21 cellular contexts compared by ENCODE assay signal in genomic region chr11:88629496-88629895, GRCh38.
"Had no signal": no experiment of that assay in that cellular context is flagged by ENCODE, and none has a peak within 500 bp of the region (broad histone marks: within the 10 kb centered on the region; RNA-seq: fewer than 3 reads in every experiment).

No MANE protein-coding gene starts in this region.

- H3K27me3 ChIP-seq: ascending aorta, esophagus squamous epithelium, left lung, right atrium auricular region, tibial artery, vagina had no signal

- H3K36me3 ChIP-seq: ascending aorta, esophagus squamous epithelium, left lung, right atrium auricular region, tibial artery, vagina, WERI-Rb-1 had no signal

- H3K4me1 ChIP-seq: esophagus squamous epithelium, left lung, right atrium auricular region, tibial artery, vagina had no signal

- DNase-seq: activated CD4-positive, alpha-beta T cell treated with anti-CD3 and anti-CD28 coated beads for 1 hour; activated CD8-positive, alpha-beta memory T cell treated with anti-CD3 and anti-CD28 coated beads for 24 hours; activated CD8-positive, alpha-beta memory T cell treated with anti-CD3 and anti-CD28 coated beads, Interleukin-2, amount 50 U/mL, for 48 hours; activated effector memory CD4-positive, alpha-beta T cell treated with Interleukin-2 at 50 U/mL for 16 hours; activated naive CD4-positive, alpha-beta T cell treated with anti-CD3 and anti-CD28 coated beads, Interleukin-2, amount 50 U/mL, for 16 hours; activated T-cell treated with anti-CD3 and anti-CD28 coated beads, Interleukin-2, amount 50 U/mL, for 48 hours; dermis blood vessel endothelial cell; effector memory CD4-positive, alpha-beta T cell; esophagus squamous epithelium; foreskin melanocyte; left lung; stimulated activated CD4-positive, alpha-beta T cell treated with anti-CD3 and anti-CD28 coated beads, Interleukin-12 subunit alpha, Interleukin-12 subunit beta, amount 100 ng/mL, for 4 hours; stimulated activated CD4-positive, alpha-beta T cell treated with anti-CD3 and anti-CD28 coated beads, Interleukin-2, amount 100 ng/mL, for 24 hours; stimulated activated naive CD4-positive, alpha-beta T cell treated with Interleukin-2 at 50 U/mL for 16 hours; substantia nigra; T-helper 17 cell; tibial artery; WERI-Rb-1 had no signal

- ATAC-seq: left lung, T-helper 17 cell had no signal

- H3K9me3 ChIP-seq: ascending aorta, esophagus squamous epithelium, left lung, right atrium auricular region, tibial artery, vagina had no signal

- H3K4me3 ChIP-seq: ascending aorta, esophagus squamous epithelium, left lung, right atrium auricular region, tibial artery, vagina had no signal

- H3K27ac ChIP-seq: ascending aorta, esophagus squamous epithelium, left lung, right atrium auricular region, tibial artery, vagina, WERI-Rb-1 had no signal
